ENCODE assay signal across 20 cellular contexts in genomic region chr1:109504974-109505373, GRCh38. TPM values are rescaled to one million over a fixed set of nuclear protein-coding genes. Genes with fewer than 3 reads are reported as not detected.
"Had no signal": no experiment of that assay in that cellular context is flagged by ENCODE, and none has a peak within 500 bp of the region (broad histone marks: within the 10 kb centered on the region; RNA-seq: fewer than 3 reads in every experiment).

No MANE protein-coding gene starts in this region.

- H3K4me3 Mint-ChIP-seq: memory B cell had no signal

- H3K9me3 Mint-ChIP-seq: memory B cell, nephron had no signal

- H3K27ac Mint-ChIP-seq: memory B cell, nephron, progenitor cell of endocrine pancreas had no signal

- DNase-seq: activated effector memory CD4-positive, alpha-beta T cell treated with anti-CD3 and anti-CD28 coated beads, Interleukin-2, amount 50 U/mL, for 16 hours; amniotic stem cell; body of pancreas; caudate nucleus; colonic mucosa; esophagus squamous epithelium; hippocampal formation; kidney; left lung; mucosa of descending colon; nucleus accumbens; Right ventricle myocardium superior; stimulated activated CD4-positive, alpha-beta T cell treated with anti-CD3 and anti-CD28 coated beads, Interleukin-4, amount 100 ng/mL, for 1 hour; T1000 had no signal

- ATAC-seq: body of pancreas, left lung, mucosa of descending colon had no signal

- H3K36me3 Mint-ChIP-seq: memory B cell had no signal

RNA-seq across cellular contexts. Expression of gene GPR61, which starts 34.7 kb away (rescaled TPM):
- total RNA-seq: body of pancreas, colonic mucosa, endothelial cell of umbilical vein, esophagus squamous epithelium, fibroblast of villous mesenchyme, glomerular endothelial cell, kidney, left lung had no signal

RNA-seq across cellular contexts. Expression of gene SYPL2, which starts 38.6 kb away (rescaled TPM):
- total RNA-seq: endothelial cell of umbilical vein, glomerular endothelial cell had no signal
